Comparison of ENCODE assay signal across 8 cellular contexts in genomic region chr15:74433592-74434259, GRCh38. TPM values are rescaled to one million over a fixed set of nuclear protein-coding genes. Genes with fewer than 3 reads are reported as not detected.
A peak's percentile ranks its signal among the peaks of the same experiment; 100 is the strongest.
DNase-seq lines count a peak whose midpoint lies in the region; ATAC-seq, FAIRE-seq and TF ChIP-seq lines count a peak whose summit lies in the region.

A gene with protein sequence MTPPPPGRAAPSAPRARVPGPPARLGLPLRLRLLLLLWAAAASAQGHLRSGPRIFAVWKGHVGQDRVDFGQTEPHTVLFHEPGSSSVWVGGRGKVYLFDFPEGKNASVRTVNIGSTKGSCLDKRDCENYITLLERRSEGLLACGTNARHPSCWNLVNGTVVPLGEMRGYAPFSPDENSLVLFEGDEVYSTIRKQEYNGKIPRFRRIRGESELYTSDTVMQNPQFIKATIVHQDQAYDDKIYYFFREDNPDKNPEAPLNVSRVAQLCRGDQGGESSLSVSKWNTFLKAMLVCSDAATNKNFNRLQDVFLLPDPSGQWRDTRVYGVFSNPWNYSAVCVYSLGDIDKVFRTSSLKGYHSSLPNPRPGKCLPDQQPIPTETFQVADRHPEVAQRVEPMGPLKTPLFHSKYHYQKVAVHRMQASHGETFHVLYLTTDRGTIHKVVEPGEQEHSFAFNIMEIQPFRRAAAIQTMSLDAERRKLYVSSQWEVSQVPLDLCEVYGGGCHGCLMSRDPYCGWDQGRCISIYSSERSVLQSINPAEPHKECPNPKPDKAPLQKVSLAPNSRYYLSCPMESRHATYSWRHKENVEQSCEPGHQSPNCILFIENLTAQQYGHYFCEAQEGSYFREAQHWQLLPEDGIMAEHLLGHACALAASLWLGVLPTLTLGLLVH (minus strand): TSS chr15:74433958. CDS start chr15:74433918, 40 bp downstream.

- H3K4me3 ChIP-seq in pancreas (peak within 1 kb of the TSS; percentile 51 to 80 (median 64)), tibial artery (peak within 1 kb of the TSS; percentile 56 to 87)

- no peak for FAIRE-seq in pancreas (lab: Jason Lieb, UNC)

- peaks cover 10% of the 10 kb centered on the region for H3K36me3 Mint-ChIP-seq in activated naive CD8-positive, alpha-beta T cell

- H3K9me3 ChIP-seq in KOPT-K1 (ENCODE audit: insufficient read depth, low read length, poor library complexity, severe bottlenecking) (no peaks in the 10 kb centered on the region), pancreas (no peaks in the 10 kb centered on the region), tibial artery (no peaks in the 10 kb centered on the region)

- H3K27ac ChIP-seq in KOPT-K1 (ENCODE audit: low read depth, low read length, poor library complexity, severe bottlenecking) (peak within 1 kb of the TSS; percentile 85), pancreas (no peak within 1 kb of the TSS), tibial artery (peak within 1 kb of the TSS; percentile 33 to 49)

- ATAC-seq in GM21526 (IDR thresholded peaks at IDR 0.05; ENCODE audit: low FRiP score, unreplicated experiment), result peak; percentile 63
- ATAC-seq in Right ventricle myocardium superior (ENCODE audit: poor library complexity), result peak; percentile 96
- ATAC-seq in pancreas, result peak; percentile 86 to 94 (median 92)

- peak within 1 kb of the TSS; percentile 94 for H3K4me3 Mint-ChIP-seq in activated naive CD8-positive, alpha-beta T cell

- H3K4me1 ChIP-seq in pancreas, result peaks cover 5 to 13% (median 10%) of the 10 kb centered on the region in 3 donors
- peaks cover 0 to 19% (median 18%) of the 10 kb centered on the region in 4 donors for H3K4me1 ChIP-seq in tibial artery

- H3K27me3 ChIP-seq in pancreas, result no peaks in the 10 kb centered on the region
- peaks cover 0 to 47% of the 10 kb centered on the region in 2 donors for H3K27me3 ChIP-seq in tibial artery

- no peaks in the 10 kb centered on the region for H3K9me3 Mint-ChIP-seq in activated naive CD8-positive, alpha-beta T cell (ENCODE audit: low read depth)

- H3K27me3 Mint-ChIP-seq in activated naive CD8-positive, alpha-beta T cell, result no peaks in the 10 kb centered on the region

- intact Hi-C loops in Right ventricle myocardium superior (cut with DNase I), result no loop called here
- intact Hi-C loops in pancreas (cut with DNase I), result no loop called here
- intact Hi-C loops in tibial artery (cut with DNase I; ENCODE audit: low total_unique reads), result loop anchor here (2.0 kb wide), 1 partner anchor 57 kb away; no protein-coding TSS in a partner anchor

- 4 to 5% methylated on average over 36 to 75 of the region's 75 CpGs for WGBS in pancreas, 2 donors

- peaks cover 16% of the 10 kb centered on the region; the same call in 1 of the 2 replicates for H3K36me3 ChIP-seq in KOPT-K1 (ENCODE audit: insufficient read depth, low read length)
- no peaks in the 10 kb centered on the region for H3K36me3 ChIP-seq in pancreas
- no peaks in the 10 kb centered on the region for H3K36me3 ChIP-seq in tibial artery

- TF ChIP-seq CTCF in pancreas (IDR thresholded peaks at IDR 0.05), result no peak
- TF ChIP-seq CTCF in tibial artery (IDR thresholded peaks at IDR 0.05), result no peak

- H3K27ac Mint-ChIP-seq in activated naive CD8-positive, alpha-beta T cell, result peak within 1 kb of the TSS; percentile 83

- peak; percentile 47 for DNase-seq in DMS53 treated with DMSO at 0.1 percent for 48 hours (lab: John Stamatoyannopoulos, UW; ENCODE audit: unreplicated experiment)
- DNase-seq in SKM-1 treated with dmso at 0.1 percent for 144 hours (lab: John Stamatoyannopoulos, UW; ENCODE audit: unreplicated experiment), result peak; percentile 85
- peak; percentile 90 for DNase-seq in Right ventricle myocardium superior
- peak; percentile 72 to 88 (median 80) for DNase-seq in pancreas
- peak; percentile 64 to 89 for DNase-seq in tibial artery

- H3K4me1 Mint-ChIP-seq in activated naive CD8-positive, alpha-beta T cell (ENCODE audit: low read depth), result peaks cover 56% of the 10 kb centered on the region

RNA-seq across cellular contexts. Expression of the gene that starts here (rescaled TPM):
- total RNA-seq in Right ventricle myocardium superior (1.2 TPM), pancreas (1 to 10 TPM in 2 of 6 donors, under 1 TPM in 4; 0.37 to 5.6 (median 0.75) TPM)
- 1 to 10 TPM in 1 of 2 donors, under 1 TPM in 1; 0.53 to 1.1 TPM for polyA plus RNA-seq in pancreas

Comparison
In these comparisons a context has a peak if more than half of its experiments do, and no peak if none do; other contexts are left out.
1. H3K27ac ChIP-seq: peak in KOPT-K1 (single experiment) and tibial artery (2 of 2); none in pancreas (0 of 4).
2. Peak in every context shown above with its lines, with median percentiles within 50 percentile points of each other: DNase-seq and ATAC-seq.